ENCODE assay signal across 14 cellular contexts in genomic region chr17:4902540-4902939, GRCh38. TPM values are rescaled to one million over a fixed set of nuclear protein-coding genes. Genes with fewer than 3 reads are reported as not detected.
DNase-seq lines count a peak whose midpoint lies in the region; ATAC-seq and TF ChIP-seq lines count a peak whose summit lies in the region.
"Had no signal": no experiment of that assay in that cellular context is flagged by ENCODE, and none has a peak within 500 bp of the region (broad histone marks: within the 10 kb centered on the region; RNA-seq: fewer than 3 reads in every experiment).

No MANE protein-coding gene starts in this region.

- TF ChIP-seq CTCF in chondrocyte (IDR thresholded peaks at IDR 0.05), result no peak
- TF ChIP-seq CTCF in ovary (IDR thresholded peaks at IDR 0.05), result no peak

- peaks cover 28 to 61% (median 38%) of the 10 kb centered on the region in 3 donors for H3K4me1 Mint-ChIP-seq in CD8-positive, alpha-beta memory T cell
- H3K4me1 Mint-ChIP-seq in chondrocyte (ENCODE audit: low read depth), result peaks cover 4% of the 10 kb centered on the region

- H3K36me3 Mint-ChIP-seq in CD8-positive, alpha-beta memory T cell, result peaks cover 0 to 6% (median 0%) of the 10 kb centered on the region in 3 donors
- peaks cover 6% of the 10 kb centered on the region for H3K36me3 Mint-ChIP-seq in chondrocyte (ENCODE audit: low read depth)

- H3K27me3 Mint-ChIP-seq in CD8-positive, alpha-beta memory T cell, result peaks cover 0 to 7% of the 10 kb centered on the region in 2 donors
- H3K27me3 Mint-ChIP-seq in chondrocyte (ENCODE audit: low read depth), result no peaks in the 10 kb centered on the region

- H3K27ac Mint-ChIP-seq in CD8-positive, alpha-beta memory T cell, result peak overlapping the region; percentile 83 to 96 (median 92)
- H3K27ac Mint-ChIP-seq in chondrocyte (ENCODE audit: unreplicated experiment), result no peak overlapping the region

- H3K4me1 ChIP-seq in CD8-positive, alpha-beta memory T cell (ENCODE audit: insufficient read depth, low read length), result peaks cover 45% of the 10 kb centered on the region
- H3K4me1 ChIP-seq in NT2/D1 (ENCODE audit: insufficient read depth, insufficient read length) (peaks cover 4% of the 10 kb centered on the region), ovary (ENCODE audit: insufficient read depth) (peaks cover 11% of the 10 kb centered on the region)

- no peak for TF ChIP-seq POLR2A in ovary (IDR thresholded peaks at IDR 0.05)

- H3K4me3 Mint-ChIP-seq in CD8-positive, alpha-beta memory T cell, result peak overlapping the region; percentile 49 to 86 (median 78)
- H3K4me3 Mint-ChIP-seq in chondrocyte (ENCODE audit: unreplicated experiment), result no peak overlapping the region

- peak overlapping the region; percentile 25 for H3K9ac ChIP-seq in NT2/D1 (ENCODE audit: insufficient read length, low read depth)

- no peaks in the 10 kb centered on the region for H3K9me3 ChIP-seq in CD8-positive, alpha-beta memory T cell (ENCODE audit: low read length)
- H3K9me3 ChIP-seq in NT2/D1 (ENCODE audit: insufficient read depth, low read length) (no peaks in the 10 kb centered on the region), ovary (no peaks in the 10 kb centered on the region)
- H3K9me3 ChIP-seq: colonic mucosa had no signal

- 18 to 38% (median 23%) methylated on average over 8 of the region's 8 CpGs for WGBS in ovary, 3 donors

- H3K27ac ChIP-seq in CD8-positive, alpha-beta memory T cell (ENCODE audit: low read depth, low read length), result peak overlapping the region; percentile 58
- H3K27ac ChIP-seq in ovary, result peak overlapping the region; percentile 27 to 61
- H3K27ac ChIP-seq: colonic mucosa had no signal

- H3K4me3 ChIP-seq in CD8-positive, alpha-beta memory T cell (ENCODE audit: low read length), result peak overlapping the region; percentile 61
- H3K4me3 ChIP-seq in NT2/D1 (ENCODE audit: insufficient read length, low read depth) (no peak overlapping the region), ovary (no peak overlapping the region)
- H3K4me3 ChIP-seq: colonic mucosa had no signal

- no peaks in the 10 kb centered on the region for H3K36me3 ChIP-seq in CD8-positive, alpha-beta memory T cell (ENCODE audit: insufficient read depth, low read length)
- H3K36me3 ChIP-seq in NT2/D1 (ENCODE audit: insufficient read depth, insufficient read length, low read length) (peaks cover 17% of the 10 kb centered on the region), ovary (no peaks in the 10 kb centered on the region)
- H3K36me3 ChIP-seq: colonic mucosa had no signal

- no peak for ATAC-seq in HG03457 (IDR thresholded peaks at IDR 0.05; ENCODE audit: unreplicated experiment)

- H3K9me3 Mint-ChIP-seq in CD8-positive, alpha-beta memory T cell, result no peaks in the 10 kb centered on the region
- no peaks in the 10 kb centered on the region for H3K9me3 Mint-ChIP-seq in chondrocyte (ENCODE audit: low read depth)

- intact Hi-C loops in ovary (cut with DNase I), result loop anchor here in 1 of 4 donors (5.0 kb wide), 1 partner anchor 115 kb away; the partner anchor contains the start of genes GLTPD2 and VMO1

- POLR2A ChIA-PET in CD8-positive, alpha-beta memory T cell (lab: Charles Lee), result interaction anchor here (1.0 to 1.6 kb wide), 3 partner anchors 37 to 64 kb away, joined by 3 to 7 read pairs (median 3); partner anchors contain the start of genes PFN1, RNF167 and SLC25A11

- H3K27me3 ChIP-seq in CD8-positive, alpha-beta memory T cell (ENCODE audit: insufficient read depth, low read length, poor library complexity, severe bottlenecking), result no peaks in the 10 kb centered on the region
- H3K27me3 ChIP-seq in NT2/D1 (ENCODE audit: insufficient read depth, insufficient read length) (no peaks in the 10 kb centered on the region), ovary (no peaks in the 10 kb centered on the region)

- CTCF ChIA-PET in CD8-positive, alpha-beta memory T cell (lab: Charles Lee), result interaction anchor here (0.8 to 1.9 kb wide), 18 partner anchors 10 to 335 kb away, joined by 3 to 10 read pairs (median 4); partner anchors contain the start of genes INCA1, RNF167 and SLC25A11

- no peak for TF ChIP-seq EP300 in ovary (IDR thresholded peaks at IDR 0.05)

- DNase-seq in CD8-positive, alpha-beta memory T cell, result peak in 1 of 5 donors; percentile 45
- no peak for DNase-seq in NT2/D1 (ENCODE audit: low read depth, low spot score)
- peak; percentile 59 for DNase-seq in chondrocyte (ENCODE audit: low spot score)
- peak in 4 of 5 donors; percentile 26 to 51 (median 42) for DNase-seq in ovary
- no peak for DNase-seq in anterior cingulate cortex (lab: John Stamatoyannopoulos, UW)
- DNase-seq in D341Med (ENCODE audit: low spot score), result no peak
- DNase-seq in ureter (ENCODE audit: low spot score), result no peak
- DNase-seq: DMS153, HCEC 1CT, NCI-H1417 treated with DMSO at 0.1 percent for 48 hours had no signal

RNA-seq across cellular contexts. Expression of gene CHRNE, which starts 0.4 kb away (rescaled TPM):
- under 1 TPM; 0.37 to 0.38 TPM for total RNA-seq in CD8-positive, alpha-beta memory T cell
- polyA plus RNA-seq in CD8-positive, alpha-beta memory T cell, result 0.23 TPM
- total RNA-seq in chondrocyte (0.22 to 0.35 TPM in 2 of 3 replicates, not detected in the other), ovary (1 to 10 TPM in 4 of 7 donors, under 1 TPM in 3; 0.34 to 1.4 (median 1.0) TPM), ureter (1.2 TPM)
- polyA plus RNA-seq in ovary, result 1 to 10 TPM in 1 of 2 donors, under 1 TPM in 1; 0.53 to 1.1 TPM

RNA-seq across cellular contexts. Expression of gene C17orf107, which starts 3.2 kb away (rescaled TPM):
- 1 to 10 TPM; 2.2 to 2.3 TPM for total RNA-seq in CD8-positive, alpha-beta memory T cell
- polyA plus RNA-seq in CD8-positive, alpha-beta memory T cell, result 2.0 TPM
- total RNA-seq in chondrocyte (1.5 to 1.8 TPM (median 1.6 TPM) in 3 replicates), ovary (10 to 100 TPM in 2 of 7 donors, 1 to 10 TPM in 5; 6.0 to 11.8 (median 8.6) TPM), ureter (4.6 TPM)
- polyA plus RNA-seq in ovary, result 1 to 10 TPM; 1.1 to 4.4 TPM

RNA-seq across cellular contexts. Expression of gene GP1BA, which starts 29.5 kb away (rescaled TPM):
- total RNA-seq in CD8-positive, alpha-beta memory T cell, result not detected
- not detected for polyA plus RNA-seq in CD8-positive, alpha-beta memory T cell
- total RNA-seq in chondrocyte, result not detected in 3 replicates
- total RNA-seq in ovary, result under 1 TPM in 1 of 7 donors, not detected in 6; 0.10 TPM
- under 1 TPM in 1 of 2 donors, not detected in 1; 0.04 TPM for polyA plus RNA-seq in ovary
- total RNA-seq in ureter, result not detected
- total RNA-seq: colonic mucosa, fibroblast of villous mesenchyme, kidney epithelial cell had no signal

RNA-seq across cellular contexts. Expression of gene SLC25A11, which starts 37.3 kb away (rescaled TPM):
- 100 to 1,000 TPM in 1 of 2 experiments, 10 to 100 TPM in 1; 90.0 to 101 TPM for total RNA-seq in CD8-positive, alpha-beta memory T cell
- polyA plus RNA-seq in CD8-positive, alpha-beta memory T cell, result 85.1 TPM
- 44.0 to 62.4 TPM (median 46.6 TPM) in 3 replicates for total RNA-seq in chondrocyte
- 10 to 100 TPM; 18.7 to 55.4 (median 42.3) TPM for total RNA-seq in ovary
- 10 to 100 TPM; 12.7 to 44.1 TPM for polyA plus RNA-seq in ovary
- 62.0 TPM for total RNA-seq in ureter

RNA-seq across cellular contexts. Expression of gene RNF167, which starts 37.5 kb away (rescaled TPM):
- 100 to 1,000 TPM; 187 to 192 TPM for total RNA-seq in CD8-positive, alpha-beta memory T cell
- polyA plus RNA-seq in CD8-positive, alpha-beta memory T cell, result 69.0 TPM
- total RNA-seq in chondrocyte, result 69.7 to 95.8 TPM (median 74.5 TPM) in 3 replicates
- total RNA-seq in ovary, result 10 to 100 TPM; 22.7 to 89.6 (median 78.1) TPM
- 100 to 1,000 TPM in 1 of 2 donors, 10 to 100 TPM in 1; 91.8 to 221 TPM for polyA plus RNA-seq in ovary
- 129 TPM for total RNA-seq in ureter

Comparison
In these comparisons a context has a peak if more than half of its experiments do, and no peak if none do; other contexts are left out.
1. DNase-seq: peak in chondrocyte (single experiment) and ovary (4 of 5); none in NT2/D1 (single experiment), anterior cingulate cortex (0 of 58), D341Med (single experiment) and ureter (single experiment).